In genomic region chr3:141900343-141900742, GRCh38 we compare ENCODE assay signal across 19 cellular contexts. TPM values are rescaled to one million over a fixed set of nuclear protein-coding genes. Genes with fewer than 3 reads are reported as not detected.
A peak's percentile ranks its signal among the peaks of the same experiment; 100 is the strongest.
DNase-seq lines count a peak whose midpoint lies in the region; ATAC-seq and TF ChIP-seq lines count a peak whose summit lies in the region.
"Had no signal": no experiment of that assay in that cellular context is flagged by ENCODE, and none has a peak within 500 bp of the region (broad histone marks: within the 10 kb centered on the region; RNA-seq: fewer than 3 reads in every experiment).

No MANE protein-coding gene starts in this region.

- peak; percentile 82 for ATAC-seq in activated T-helper 17 cell treated with anti-CD3 and anti-CD28 coated beads, Interleukin-2, amount 50 U/mL, for 72 hours (replicated peaks)
- no peak for ATAC-seq in memory B cell (ENCODE audit: low read depth)
- ATAC-seq: HepG2 had no signal

- H3K4me1 Mint-ChIP-seq in activated CD4-positive, alpha-beta memory T cell treated with anti-CD3 and anti-CD28 coated beads for 36 hours (ENCODE audit: low read depth) = peaks cover 52% of the 10 kb centered on the region
- peaks cover 29% of the 10 kb centered on the region for H3K4me1 Mint-ChIP-seq in activated CD4-positive, alpha-beta memory T cell treated with anti-CD3 and anti-CD28 coated beads, Interleukin-2, amount 10 ng/mL, durations not matched to agents 7 days and 5 days
- H3K4me1 Mint-ChIP-seq in activated T-helper 17 cell treated with anti-CD3 and anti-CD28 coated beads, Interleukin-2, amount 50 U/mL, for 72 hours = peaks cover 31% of the 10 kb centered on the region
- peaks cover 11% of the 10 kb centered on the region for H3K4me1 Mint-ChIP-seq in memory B cell

- POLR2A ChIA-PET in activated CD4-positive, alpha-beta memory T cell treated with anti-CD3 and anti-CD28 coated beads for 36 hours (lab: Charles Lee) = interaction anchor here (0.6 to 1.6 kb wide), 3 partner anchors 16 to 104 kb away, joined by 3 to 9 read pairs (median 3); partner anchors contain the start of gene ATP1B3
- POLR2A ChIA-PET in activated CD4-positive, alpha-beta memory T cell treated with anti-CD3 and anti-CD28 coated beads, Interleukin-2, amount 10 ng/mL, durations not matched to agents 7 days and 5 days (lab: Charles Lee) = interaction anchor here (0.5 to 1.4 kb wide), 2 partner anchors 16 to 23 kb away, joined by 3 to 4 read pairs; no protein-coding TSS in a partner anchor
- POLR2A ChIA-PET in HEK293 (lab: Yijun Ruan, JAX) = no interaction called here

- H3K27ac Mint-ChIP-seq in activated CD4-positive, alpha-beta memory T cell treated with anti-CD3 and anti-CD28 coated beads for 36 hours = peak overlapping the region; percentile 7
- no peak overlapping the region for H3K27ac Mint-ChIP-seq in activated CD4-positive, alpha-beta memory T cell treated with anti-CD3 and anti-CD28 coated beads, Interleukin-2, amount 10 ng/mL, durations not matched to agents 7 days and 5 days
- peak overlapping the region; percentile 18 for H3K27ac Mint-ChIP-seq in activated T-helper 17 cell treated with anti-CD3 and anti-CD28 coated beads, Interleukin-2, amount 50 U/mL, for 72 hours
- peak overlapping the region; percentile 38 for H3K27ac Mint-ChIP-seq in memory B cell

- H3K27me3 Mint-ChIP-seq in activated CD4-positive, alpha-beta memory T cell treated with anti-CD3 and anti-CD28 coated beads for 36 hours = no peaks in the 10 kb centered on the region
- no peaks in the 10 kb centered on the region for H3K27me3 Mint-ChIP-seq in activated CD4-positive, alpha-beta memory T cell treated with anti-CD3 and anti-CD28 coated beads, Interleukin-2, amount 10 ng/mL, durations not matched to agents 7 days and 5 days
- H3K27me3 Mint-ChIP-seq in activated T-helper 17 cell treated with anti-CD3 and anti-CD28 coated beads, Interleukin-2, amount 50 U/mL, for 72 hours = no peaks in the 10 kb centered on the region
- no peaks in the 10 kb centered on the region for H3K27me3 Mint-ChIP-seq in memory B cell
- H3K27me3 Mint-ChIP-seq: CD4-positive, CD25-positive, alpha-beta regulatory T cell had no signal

- H2AFZ ChIP-seq in hepatocyte = no peak overlapping the region
- H2AFZ ChIP-seq: GM23248 had no signal

- H3K79me2 ChIP-seq in hepatocyte = peaks cover 69% of the 10 kb centered on the region

- H3K9me3 ChIP-seq in HEK293 (ENCODE audit: control insufficient read depth, insufficient read depth, low read depth, low read length) (no peaks in the 10 kb centered on the region), hepatocyte (ENCODE audit: low read depth) (no peaks in the 10 kb centered on the region)

- peaks cover 14% of the 10 kb centered on the region for H3K9me3 Mint-ChIP-seq in activated CD4-positive, alpha-beta memory T cell treated with anti-CD3 and anti-CD28 coated beads for 36 hours
- H3K9me3 Mint-ChIP-seq in activated CD4-positive, alpha-beta memory T cell treated with anti-CD3 and anti-CD28 coated beads, Interleukin-2, amount 10 ng/mL, durations not matched to agents 7 days and 5 days = peaks cover 21% of the 10 kb centered on the region
- H3K9me3 Mint-ChIP-seq in activated T-helper 17 cell treated with anti-CD3 and anti-CD28 coated beads, Interleukin-2, amount 50 U/mL, for 72 hours = peaks cover 6% of the 10 kb centered on the region
- peaks cover 2% of the 10 kb centered on the region for H3K9me3 Mint-ChIP-seq in memory B cell

- no peak overlapping the region for H3K4me3 Mint-ChIP-seq in activated CD4-positive, alpha-beta memory T cell treated with anti-CD3 and anti-CD28 coated beads for 36 hours
- no peak overlapping the region for H3K4me3 Mint-ChIP-seq in activated CD4-positive, alpha-beta memory T cell treated with anti-CD3 and anti-CD28 coated beads, Interleukin-2, amount 10 ng/mL, durations not matched to agents 7 days and 5 days
- peak overlapping the region; percentile 12 for H3K4me3 Mint-ChIP-seq in activated T-helper 17 cell treated with anti-CD3 and anti-CD28 coated beads, Interleukin-2, amount 50 U/mL, for 72 hours
- H3K4me3 Mint-ChIP-seq in memory B cell = no peak overlapping the region
- H3K4me3 Mint-ChIP-seq: CD4-positive, CD25-positive, alpha-beta regulatory T cell had no signal

- H3K27me3 ChIP-seq in hepatocyte = no peaks in the 10 kb centered on the region
- H3K27me3 ChIP-seq: BLaER1 had no signal

- no peak overlapping the region for H3K4me2 ChIP-seq in hepatocyte
- H3K4me2 ChIP-seq: BLaER1 had no signal

- H3K27ac ChIP-seq in HEK293 (ENCODE audit: extremely low read depth, low read depth, low read length) = no peak overlapping the region
- no peak overlapping the region for H3K27ac ChIP-seq in hepatocyte
- H3K27ac ChIP-seq: BLaER1, GM23248 had no signal

- 100% methylated on average over 3 of the region's 3 CpGs for WGBS in hepatocyte (ENCODE audit: low lambda C conversion rate, missing lambda C conversion rate)

- no peaks in the 10 kb centered on the region for H4K20me1 ChIP-seq in hepatocyte (ENCODE audit: insufficient read depth, poor library complexity, severe bottlenecking)

- DNase-seq in activated CD4-positive, alpha-beta memory T cell treated with anti-CD3 and anti-CD28 coated beads for 36 hours = peak; percentile 35
- DNase-seq in activated CD4-positive, alpha-beta memory T cell treated with anti-CD3 and anti-CD28 coated beads, Interleukin-2, amount 10 ng/mL, durations not matched to agents 7 days and 5 days = no peak
- DNase-seq in memory B cell (ENCODE audit: low spot score in 2 of 2) (no peak), NCI-H1105 (lab: John Stamatoyannopoulos, UW) (no peak), hepatocyte (ENCODE audit: low spot score) (no peak)
- DNase-seq: CD4-positive, CD25-positive, alpha-beta regulatory T cell; GM23248; H7; Kasumi-1; NCI-H1092 treated with DMSO at 0.1 percent for 48 hours; NCI-H1436 treated with DMSO at 0.1 percent for 48 hours; NCI-H187 treated with DMSO at 0.1 percent for 48 hours; NCI-H2107; NCI-H524; NCI-H774 had no signal

- TF ChIP-seq CTCF in HEK293 (tag by site-specific recombination; IDR thresholded peaks at IDR 0.05) (no peak), hepatocyte (IDR thresholded peaks at IDR 0.05; ENCODE audit: poor library complexity) (no peak)

- H3K36me3 ChIP-seq in HEK293 (ENCODE audit: control insufficient read depth in 2 of 2, insufficient read depth in 1 of 2, low read length in 2 of 2) = peaks cover 4 to 24% of the 10 kb centered on the region in 2 experiments; a peak in 2 of 3 replicates
- no peaks in the 10 kb centered on the region for H3K36me3 ChIP-seq in hepatocyte (replicated peaks; ENCODE audit: insufficient read depth, low read depth)

- no peaks in the 10 kb centered on the region for H3K9me2 ChIP-seq in hepatocyte (replicated peaks; ENCODE audit: insufficient read depth)

- H3K36me3 Mint-ChIP-seq in activated CD4-positive, alpha-beta memory T cell treated with anti-CD3 and anti-CD28 coated beads for 36 hours = peaks cover 53% of the 10 kb centered on the region
- H3K36me3 Mint-ChIP-seq in activated CD4-positive, alpha-beta memory T cell treated with anti-CD3 and anti-CD28 coated beads, Interleukin-2, amount 10 ng/mL, durations not matched to agents 7 days and 5 days (ENCODE audit: low read depth) = peaks cover 62% of the 10 kb centered on the region
- peaks cover 68% of the 10 kb centered on the region for H3K36me3 Mint-ChIP-seq in activated T-helper 17 cell treated with anti-CD3 and anti-CD28 coated beads, Interleukin-2, amount 50 U/mL, for 72 hours (ENCODE audit: low read depth)
- H3K36me3 Mint-ChIP-seq in memory B cell = peaks cover 20% of the 10 kb centered on the region

- CTCF ChIA-PET in activated CD4-positive, alpha-beta memory T cell treated with anti-CD3 and anti-CD28 coated beads for 36 hours (lab: Charles Lee) = interaction anchor here (1.0 to 1.6 kb wide), 5 partner anchors 11 to 440 kb away, joined by 3 to 8 read pairs (median 4); no protein-coding TSS in a partner anchor
- CTCF ChIA-PET in activated CD4-positive, alpha-beta memory T cell treated with anti-CD3 and anti-CD28 coated beads, Interleukin-2, amount 10 ng/mL, durations not matched to agents 7 days and 5 days (lab: Charles Lee) = interaction anchor here (1.2 to 1.4 kb wide), 3 partner anchors 13 to 25 kb away, joined by 3 to 5 read pairs (median 3); no protein-coding TSS in a partner anchor
- CTCF ChIA-PET in HEK293 (lab: Yijun Ruan, JAX) = interaction anchor here (1.0 kb wide), 1 partner anchor 13 kb away, joined by 3 read pairs; no protein-coding TSS in a partner anchor

- H3K4me3 ChIP-seq in HEK293 (ENCODE audit: low read depth, low read length) (no peak overlapping the region), hepatocyte (no peak overlapping the region)
- H3K4me3 ChIP-seq: BLaER1, GM23248 had no signal

- intact Hi-C loops in activated CD4-positive, alpha-beta memory T cell treated with anti-CD3 and anti-CD28 coated beads for 36 hours (cut with micrococcal nuclease) = loop anchor here (5.0 kb wide), 1 partner anchor 103 kb away; no protein-coding TSS in a partner anchor

- H3K4me1 ChIP-seq in HEK293 (ENCODE audit: control insufficient read depth, insufficient read depth, low read length) = no peaks in the 10 kb centered on the region
- no peaks in the 10 kb centered on the region for H3K4me1 ChIP-seq in hepatocyte (ENCODE audit: insufficient read depth)
- H3K4me1 ChIP-seq: BLaER1 had no signal

TF ChIP-seq in HEK293, 187 proteins besides CTCF, POLR2A, EP300 and RAD21:
- TF ChIP-seq SETDB1 (IDR thresholded peaks at IDR 0.05; ENCODE audit: insufficient read length, low read length) = peak; percentile 36
- TF ChIP-seq ZNF585B (tag by site-specific recombination; IDR thresholded peaks at IDR 0.05) = no peak
- peak; percentile 16; the same call in 1 of the 2 replicates for TF ChIP-seq TRIM28 (IDR thresholded peaks at IDR 0.05; ENCODE audit: borderline replicate concordance, low read length)

RNA-seq across cellular contexts. Expression of gene ATP1B3, which starts 23.9 kb away (rescaled TPM):
- 100 to 1,000 TPM; 143 to 145 TPM for total RNA-seq in activated CD4-positive, alpha-beta memory T cell treated with anti-CD3 and anti-CD28 coated beads for 36 hours
- 100 to 1,000 TPM; 107 to 120 TPM for total RNA-seq in activated CD4-positive, alpha-beta memory T cell treated with anti-CD3 and anti-CD28 coated beads, Interleukin-2, amount 10 ng/mL, durations not matched to agents 7 days and 5 days
- 100 to 1,000 TPM in 1 of 2 donors, 10 to 100 TPM in 1; 93.6 to 194 TPM for total RNA-seq in activated T-helper 17 cell treated with anti-CD3 and anti-CD28 coated beads, Interleukin-2, amount 50 U/mL, for 72 hours
- 123 and 350 TPM in 2 replicates for total RNA-seq in hepatocyte
- 277 and 316 TPM in 2 replicates for polyA plus RNA-seq in hepatocyte
